ENCODE assay signal across 2 cellular contexts in the genomic region with DNA sequence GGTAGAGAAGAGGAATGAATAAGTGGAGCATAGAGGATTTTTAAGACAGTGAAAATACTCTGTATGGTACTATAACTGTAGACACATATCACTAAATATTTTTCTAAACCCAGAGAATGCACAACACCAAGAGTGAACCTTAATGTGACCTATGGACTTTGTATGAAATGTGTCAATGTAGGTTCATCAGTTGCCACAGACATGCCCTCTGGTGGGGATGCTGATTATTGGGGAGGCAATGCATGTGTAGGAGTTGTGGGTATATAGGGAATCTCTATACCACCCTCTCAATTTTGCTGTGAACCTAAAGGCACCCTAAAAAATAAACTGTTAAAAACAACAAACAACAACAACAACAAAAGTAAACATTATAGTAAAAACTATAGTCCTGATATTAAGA.
TF ChIP-seq lines count a peak whose summit lies in the region.

No MANE protein-coding gene starts in this region.

TF ChIP-seq in Ishikawa, 13 proteins besides CTCF, POLR2A, EP300 and RAD21 (continued from another document):
- TF ChIP-seq, protein P1, sequence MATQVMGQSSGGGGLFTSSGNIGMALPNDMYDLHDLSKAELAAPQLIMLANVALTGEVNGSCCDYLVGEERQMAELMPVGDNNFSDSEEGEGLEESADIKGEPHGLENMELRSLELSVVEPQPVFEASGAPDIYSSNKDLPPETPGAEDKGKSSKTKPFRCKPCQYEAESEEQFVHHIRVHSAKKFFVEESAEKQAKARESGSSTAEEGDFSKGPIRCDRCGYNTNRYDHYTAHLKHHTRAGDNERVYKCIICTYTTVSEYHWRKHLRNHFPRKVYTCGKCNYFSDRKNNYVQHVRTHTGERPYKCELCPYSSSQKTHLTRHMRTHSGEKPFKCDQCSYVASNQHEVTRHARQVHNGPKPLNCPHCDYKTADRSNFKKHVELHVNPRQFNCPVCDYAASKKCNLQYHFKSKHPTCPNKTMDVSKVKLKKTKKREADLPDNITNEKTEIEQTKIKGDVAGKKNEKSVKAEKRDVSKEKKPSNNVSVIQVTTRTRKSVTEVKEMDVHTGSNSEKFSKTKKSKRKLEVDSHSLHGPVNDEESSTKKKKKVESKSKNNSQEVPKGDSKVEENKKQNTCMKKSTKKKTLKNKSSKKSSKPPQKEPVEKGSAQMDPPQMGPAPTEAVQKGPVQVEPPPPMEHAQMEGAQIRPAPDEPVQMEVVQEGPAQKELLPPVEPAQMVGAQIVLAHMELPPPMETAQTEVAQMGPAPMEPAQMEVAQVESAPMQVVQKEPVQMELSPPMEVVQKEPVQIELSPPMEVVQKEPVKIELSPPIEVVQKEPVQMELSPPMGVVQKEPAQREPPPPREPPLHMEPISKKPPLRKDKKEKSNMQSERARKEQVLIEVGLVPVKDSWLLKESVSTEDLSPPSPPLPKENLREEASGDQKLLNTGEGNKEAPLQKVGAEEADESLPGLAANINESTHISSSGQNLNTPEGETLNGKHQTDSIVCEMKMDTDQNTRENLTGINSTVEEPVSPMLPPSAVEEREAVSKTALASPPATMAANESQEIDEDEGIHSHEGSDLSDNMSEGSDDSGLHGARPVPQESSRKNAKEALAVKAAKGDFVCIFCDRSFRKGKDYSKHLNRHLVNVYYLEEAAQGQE (IDR thresholded peaks at IDR 0.05; ENCODE audit: low read depth) = no peak
- TF ChIP-seq YY1 (IDR thresholded peaks at IDR 0.05; ENCODE audit: low read depth) = no peak
- no peak for TF ChIP-seq TEAD4 (IDR thresholded peaks at IDR 0.05)
- TF ChIP-seq TAF1 (IDR thresholded peaks at IDR 0.05; ENCODE audit: low read depth) = no peak
- TF ChIP-seq, protein P2, sequence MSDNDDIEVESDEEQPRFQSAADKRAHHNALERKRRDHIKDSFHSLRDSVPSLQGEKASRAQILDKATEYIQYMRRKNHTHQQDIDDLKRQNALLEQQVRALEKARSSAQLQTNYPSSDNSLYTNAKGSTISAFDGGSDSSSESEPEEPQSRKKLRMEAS (IDR thresholded peaks at IDR 0.05) = no peak

TF ChIP-seq in SK-N-SH, 30 proteins besides CTCF, POLR2A, EP300 and RAD21 (continued from another document):
- TF ChIP-seq, protein P3, sequence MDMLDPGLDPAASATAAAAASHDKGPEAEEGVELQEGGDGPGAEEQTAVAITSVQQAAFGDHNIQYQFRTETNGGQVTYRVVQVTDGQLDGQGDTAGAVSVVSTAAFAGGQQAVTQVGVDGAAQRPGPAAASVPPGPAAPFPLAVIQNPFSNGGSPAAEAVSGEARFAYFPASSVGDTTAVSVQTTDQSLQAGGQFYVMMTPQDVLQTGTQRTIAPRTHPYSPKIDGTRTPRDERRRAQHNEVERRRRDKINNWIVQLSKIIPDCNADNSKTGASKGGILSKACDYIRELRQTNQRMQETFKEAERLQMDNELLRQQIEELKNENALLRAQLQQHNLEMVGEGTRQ (IDR thresholded peaks at IDR 0.05; ENCODE audit: borderline replicate concordance, low read depth, low read length) = no peak
- TF ChIP-seq FOXJ3 (CRISPR knock-in tag; IDR thresholded peaks at IDR 0.05) (no peak), TEAD4 (IDR thresholded peaks at IDR 0.05; ENCODE audit: borderline replicate concordance, insufficient read depth) (no peak), POLR2AphosphoS5 (IDR thresholded peaks at IDR 0.05; ENCODE audit: low read depth, low read length) (no peak), JUND (IDR thresholded peaks at IDR 0.05) (no peak), YY1 (IDR thresholded peaks at IDR 0.05; ENCODE audit: low read depth) (no peak), SMC3 (IDR thresholded peaks at IDR 0.05; ENCODE audit: low read depth, low read length) (no peak), TAF1 (IDR thresholded peaks at IDR 0.05; ENCODE audit: borderline replicate concordance, low read depth, low read length) (no peak)
- TF ChIP-seq, protein P1 (IDR thresholded peaks at IDR 0.05; ENCODE audit: low read depth, low read length) = no peak
